ENCODE assay signal across 8 cellular contexts in genomic region chr17:50904522-50905459, GRCh38. TPM values are rescaled to one million over a fixed set of nuclear protein-coding genes. Genes with fewer than 3 reads are reported as not detected.
DNase-seq lines count a peak whose midpoint lies in the region; ATAC-seq and TF ChIP-seq lines count a peak whose summit lies in the region.

No MANE protein-coding gene starts in this region.

- no peaks in the 10 kb centered on the region for H3K9me3 Mint-ChIP-seq in naive thymus-derived CD4-positive, alpha-beta T cell

- TF ChIP-seq CTCF in AG04450 (IDR thresholded peaks at IDR 0.05; ENCODE audit: low read depth, low read length) (no peak), spleen (IDR thresholded peaks at IDR 0.05 in 8 of 11, conservative IDR thresholded peaks at IDR 0.05 in 3 of 11) (no peak)

- peaks cover 8% of the 10 kb centered on the region for H3K27me3 ChIP-seq in AG04450 (ENCODE audit: control insufficient read depth, insufficient read depth, low read length)
- H3K27me3 ChIP-seq in iPS-15b (ENCODE audit: control insufficient read depth, insufficient read depth, low read length), result no peaks in the 10 kb centered on the region
- H3K27me3 ChIP-seq in spleen (replicated peaks in 1 of 7), result no peaks in the 10 kb centered on the region
- no peaks in the 10 kb centered on the region for H3K27me3 ChIP-seq in naive thymus-derived CD4-positive, alpha-beta T cell (ENCODE audit: control insufficient read depth in 2 of 2, insufficient read depth in 2 of 2, low read length in 2 of 2)

- CTCF ChIA-PET in AG04450 (lab: Charles Lee), result interaction anchor here (0.9 kb wide), 1 partner anchor 53 kb away, joined by 4 read pairs; no protein-coding TSS in a partner anchor
- CTCF ChIA-PET in naive thymus-derived CD4-positive, alpha-beta T cell (lab: Charles Lee), result no interaction called here

- H3K27ac Mint-ChIP-seq in naive thymus-derived CD4-positive, alpha-beta T cell, result no peak overlapping the region

- peaks cover 0 to 2% (median 0%) of the 10 kb centered on the region in 5 donors for H3K27me3 Mint-ChIP-seq in naive thymus-derived CD4-positive, alpha-beta T cell

- no peaks in the 10 kb centered on the region; the same call in 1 of the 2 replicates for H3K9me3 ChIP-seq in AG04450 (ENCODE audit: control insufficient read depth, insufficient read depth, low read length)
- no peaks in the 10 kb centered on the region for H3K9me3 ChIP-seq in iPS-15b (ENCODE audit: control insufficient read depth, insufficient read depth, low read length)
- H3K9me3 ChIP-seq in spleen, result no peaks in the 10 kb centered on the region
- no peaks in the 10 kb centered on the region for H3K9me3 ChIP-seq in naive thymus-derived CD4-positive, alpha-beta T cell (ENCODE audit: control insufficient read depth in 2 of 3, low read length in 3 of 3)

- no peak for ATAC-seq in naive thymus-derived CD4-positive, alpha-beta T cell

- TF ChIP-seq POLR2A in spleen (IDR thresholded peaks at IDR 0.05), result no peak

- DNase-seq in AG04450 (ENCODE audit: low read depth, low spot score) (no peak), NCI-H146 (lab: John Stamatoyannopoulos, UW) (peak; percentile 58), spleen (no peak), GM03348 (ENCODE audit: low spot score) (no peak), AML-193 (lab: John Stamatoyannopoulos, UW) (no peak)
- DNase-seq in naive thymus-derived CD4-positive, alpha-beta T cell, result no peak

- no peaks in the 10 kb centered on the region for H3K36me3 ChIP-seq in iPS-15b (ENCODE audit: control insufficient read depth, insufficient read depth, low read length)
- no peaks in the 10 kb centered on the region for H3K36me3 ChIP-seq in spleen
- no peaks in the 10 kb centered on the region for H3K36me3 ChIP-seq in naive thymus-derived CD4-positive, alpha-beta T cell (ENCODE audit: control insufficient read depth in 2 of 3, insufficient read depth in 3 of 3, low read length in 3 of 3)

- H3K4me3 Mint-ChIP-seq in naive thymus-derived CD4-positive, alpha-beta T cell, result no peak overlapping the region

- peaks cover 20% of the 10 kb centered on the region for H3K4me1 ChIP-seq in iPS-15b (ENCODE audit: control insufficient read depth, insufficient read depth, low read length)
- H3K4me1 ChIP-seq in spleen, result peaks cover 0 to 48% (median 17%) of the 10 kb centered on the region in 6 donors
- H3K4me1 ChIP-seq in naive thymus-derived CD4-positive, alpha-beta T cell (ENCODE audit: control insufficient read depth in 2 of 2, insufficient read depth in 2 of 2, low read length in 2 of 2), result peaks cover 31 to 47% of the 10 kb centered on the region in 2 donors

- H3K4me3 ChIP-seq in AG04450 (ENCODE audit: low read depth, low read length), result no peak overlapping the region
- no peak overlapping the region for H3K4me3 ChIP-seq in iPS-15b (ENCODE audit: low read depth, low read length)
- no peak overlapping the region for H3K4me3 ChIP-seq in spleen
- H3K4me3 ChIP-seq in naive thymus-derived CD4-positive, alpha-beta T cell (ENCODE audit: low read length), result no peak overlapping the region

- intact Hi-C loops in spleen (cut with DNase I; ENCODE audit: low total_unique reads), result no loop called here
- intact Hi-C loops in naive thymus-derived CD4-positive, alpha-beta T cell (cut with micrococcal nuclease), result no loop called here

- POLR2A ChIA-PET in AG04450 (lab: Yijun Ruan, JAX), result interaction anchor here (1.1 to 4.2 kb wide), 2 partner anchors 27 to 38 kb away, joined by 3 to 55 read pairs; partner anchors contain the start of gene TOB1
- POLR2A ChIA-PET in naive thymus-derived CD4-positive, alpha-beta T cell (lab: Charles Lee), result interaction anchor here (0.7 to 34.4 kb wide), 8 partner anchors 8 to 46 kb away, joined by 3 to 828 read pairs (median 6); partner anchors contain the start of gene TOB1

- WGBS in spleen, 5 donors, result 75 to 89% (median 79%) methylated on average over 13 to 16 of the region's 16 CpGs

- H3K27ac ChIP-seq in AG04450 (ENCODE audit: low read depth, low read length), result peak overlapping the region; percentile 98
- H3K27ac ChIP-seq in angular gyrus (ENCODE audit: low read depth, low read length), result peak overlapping the region; percentile 61
- peak overlapping the region; percentile 35 to 80 (median 68) for H3K27ac ChIP-seq in spleen
- H3K27ac ChIP-seq in naive thymus-derived CD4-positive, alpha-beta T cell (ENCODE audit: low read depth, low read length), result no peak overlapping the region

- H3K36me3 Mint-ChIP-seq in naive thymus-derived CD4-positive, alpha-beta T cell, result no peaks in the 10 kb centered on the region

- H3K9ac ChIP-seq in iPS-15b (ENCODE audit: low read depth, low read length), result peak overlapping the region; percentile 37

- H3K4me1 Mint-ChIP-seq in naive thymus-derived CD4-positive, alpha-beta T cell, result peaks cover 40 to 68% (median 64%) of the 10 kb centered on the region in 7 donors

RNA-seq across cellular contexts. Expression of gene TOB1, which starts 38.6 kb away (rescaled TPM):
- polyA plus RNA-seq in AG04450 (2011; rRNA removed), result 18.3 and 20.3 TPM in 2 replicates
- polyA minus RNA-seq in AG04450 (2011; rRNA and poly(A)+ RNA removed), result 31.2 and 44.4 TPM in 2 replicates
- total RNA-seq in spleen, result 10 to 100 TPM; 20.0 to 42.3 (median 26.3) TPM
- 1 to 10 TPM; 6.3 to 9.8 (median 9.4) TPM for polyA plus RNA-seq in spleen
- 100 to 1,000 TPM in 4 of 5 experiments, 10 to 100 TPM in 1; 51.5 to 261 (median 131) TPM for total RNA-seq in naive thymus-derived CD4-positive, alpha-beta T cell
- polyA plus RNA-seq in naive thymus-derived CD4-positive, alpha-beta T cell, result 10 to 100 TPM; 27.9 to 33.7 TPM
